Comparison of ENCODE assay signal across 20 cellular contexts in genomic region chr14:61331992-61332657, GRCh38. TPM values are rescaled to one million over a fixed set of nuclear protein-coding genes. Genes with fewer than 3 reads are reported as not detected.
DNase-seq lines count a peak whose midpoint lies in the region; ATAC-seq, FAIRE-seq and TF ChIP-seq lines count a peak whose summit lies in the region.
"Had no signal": no experiment of that assay in that cellular context is flagged by ENCODE, and none has a peak within 500 bp of the region (broad histone marks: within the 10 kb centered on the region; RNA-seq: fewer than 3 reads in every experiment).

No MANE protein-coding gene starts in this region.

- no peaks in the 10 kb centered on the region for H3K9me3 Mint-ChIP-seq in activated CD4-positive, alpha-beta memory T cell treated with anti-CD3 and anti-CD28 coated beads, Interleukin-2, amount 10 ng/mL, durations not matched to agents 7 days and 5 days
- no peaks in the 10 kb centered on the region for H3K9me3 Mint-ChIP-seq in immature natural killer cell
- H3K9me3 Mint-ChIP-seq: mesothelial cell of epicardium; stimulated activated naive B cell treated with anti-CD40 and anti-IgM and Interleukin-4, amounts not matched to agents 10 μg/mL and 1 μg/mL and 100 μg/mL, for 72 hours had no signal

- peaks cover 84% of the 10 kb centered on the region for H3K4me1 Mint-ChIP-seq in activated CD4-positive, alpha-beta memory T cell treated with anti-CD3 and anti-CD28 coated beads, Interleukin-2, amount 10 ng/mL, durations not matched to agents 7 days and 5 days
- peaks cover 92 to 100% of the 10 kb centered on the region in 2 donors for H3K4me1 Mint-ChIP-seq in immature natural killer cell

- H3K79me2 ChIP-seq in HepG2 (ENCODE audit: insufficient read depth, low read length), result no peaks in the 10 kb centered on the region

- no TSS peak for BruUV-seq in A673 (replicated peaks; lab: Mats Ljungman, UMichigan)
- no TSS peak for BruUV-seq in HepG2 (replicated peaks; lab: Mats Ljungman, UMichigan)

- in situ Hi-C loops in HepG2 (cut with HindIII; ENCODE audit: extremely low pct_ligation_motif_present, low pct_unique_long_range_greater_than_20kb), result no loop called here

- no peaks in the 10 kb centered on the region for H3K27me3 Mint-ChIP-seq in activated CD4-positive, alpha-beta memory T cell treated with anti-CD3 and anti-CD28 coated beads, Interleukin-2, amount 10 ng/mL, durations not matched to agents 7 days and 5 days
- peaks cover 0 to 31% (median 23%) of the 10 kb centered on the region in 3 donors for H3K27me3 Mint-ChIP-seq in immature natural killer cell (ENCODE audit: low read depth in 3 of 3)
- H3K27me3 Mint-ChIP-seq: B cell; stimulated activated naive B cell treated with anti-CD40 and anti-IgM and Interleukin-4, amounts not matched to agents 10 μg/mL and 1 μg/mL and 100 μg/mL, for 72 hours had no signal

- FAIRE-seq in HepG2 (lab: Jason Lieb, UNC), result no peak
- FAIRE-seq: islet of Langerhans had no signal

- H2AFZ ChIP-seq in HepG2 (ENCODE audit: low read length), result no peak overlapping the region

- no peak for TF ChIP-seq POLR2A in HepG2 (IDR thresholded peaks at IDR 0.05; ENCODE audit: insufficient read depth in 1 of 2, low read depth in 2 of 2, low read length in 2 of 2)

- H3K4me1 ChIP-seq in A673 (ENCODE audit: insufficient read depth, low read length, poor library complexity, severe bottlenecking) (peaks cover 6% of the 10 kb centered on the region), HepG2 (ENCODE audit: insufficient read depth, low read length) (peaks cover 11% of the 10 kb centered on the region)

- no peak overlapping the region for H3K4me2 ChIP-seq in HepG2 (ENCODE audit: low read depth, low read length)

- H3K9me3 ChIP-seq in A673 (ENCODE audit: low read depth, low read length, poor library complexity, severe bottlenecking) (no peaks in the 10 kb centered on the region), HepG2 (ENCODE audit: low read length) (no peaks in the 10 kb centered on the region)
- H3K9me3 ChIP-seq: MG63 had no signal

- WGBS in HepG2 (ENCODE audit: low lambda C conversion rate), result 90% methylated on average over 4 of the region's 4 CpGs

- H3K36me3 Mint-ChIP-seq in activated CD4-positive, alpha-beta memory T cell treated with anti-CD3 and anti-CD28 coated beads, Interleukin-2, amount 10 ng/mL, durations not matched to agents 7 days and 5 days (ENCODE audit: low read depth), result peaks cover 59% of the 10 kb centered on the region
- H3K36me3 Mint-ChIP-seq in immature natural killer cell, result peaks cover 3 to 21% (median 20%) of the 10 kb centered on the region in 3 donors
- H3K36me3 Mint-ChIP-seq: mesothelial cell of epicardium; stimulated activated naive B cell treated with anti-CD40 and anti-IgM and Interleukin-4, amounts not matched to agents 10 μg/mL and 1 μg/mL and 100 μg/mL, for 72 hours had no signal

- H3K36me3 ChIP-seq in A673 (ENCODE audit: insufficient read depth, low read length, poor library complexity, severe bottlenecking), result no peaks in the 10 kb centered on the region
- no peaks in the 10 kb centered on the region for H3K36me3 ChIP-seq in HepG2 (replicated peaks in 1 of 2; ENCODE audit: control insufficient read depth in 1 of 2, insufficient read depth in 2 of 2, low read length in 2 of 2)
- H3K36me3 ChIP-seq: MG63 had no signal

- ATAC-seq in HepG2 (no peak), GM21367 (IDR thresholded peaks at IDR 0.05; ENCODE audit: unreplicated experiment) (no peak)
- ATAC-seq: stimulated activated naive B cell treated with anti-CD40 and anti-IgM and Interleukin-4, amounts not matched to agents 10 μg/mL and 1 μg/mL and 100 μg/mL, for 72 hours had no signal

- peak overlapping the region; percentile 70 for H3K4me3 Mint-ChIP-seq in activated CD4-positive, alpha-beta memory T cell treated with anti-CD3 and anti-CD28 coated beads, Interleukin-2, amount 10 ng/mL, durations not matched to agents 7 days and 5 days
- H3K4me3 Mint-ChIP-seq in immature natural killer cell, result peak overlapping the region; percentile 73 to 90 (median 86)
- H3K4me3 Mint-ChIP-seq: B cell; mesothelial cell of epicardium; stimulated activated naive B cell treated with anti-CD40 and anti-IgM and Interleukin-4, amounts not matched to agents 10 μg/mL and 1 μg/mL and 100 μg/mL, for 72 hours had no signal

- POLR2A ChIA-PET in A673 (lab: Charles Lee; ENCODE audit: low non-redundant PET) (no interaction called here), HepG2 (lab: Yijun Ruan, JAX) (no interaction called here)
- POLR2A ChIA-PET in activated CD4-positive, alpha-beta memory T cell treated with anti-CD3 and anti-CD28 coated beads, Interleukin-2, amount 10 ng/mL, durations not matched to agents 7 days and 5 days (lab: Charles Lee), result interaction anchor here (0.9 to 19.4 kb wide), 13 partner anchors 10 to 366 kb away, joined by 3 to 366 read pairs (median 5); partner anchors contain the start of gene PRKCH

- intact Hi-C loops in A673 (cut with micrococcal nuclease; ENCODE audit: unreplicated experiment), result no loop called here
- intact Hi-C loops in HepG2 (cut with micrococcal nuclease; ENCODE audit: unreplicated experiment), result no loop called here

- TF ChIP-seq CTCF in A673 (conservative IDR thresholded peaks at IDR 0.05; ENCODE audit: low read depth, low read length), result no peak
- TF ChIP-seq CTCF in HepG2 (CRISPR knock-in tag; IDR thresholded peaks at IDR 0.05), result no peak

- CTCF ChIA-PET in A673 (lab: Charles Lee), result no interaction called here
- CTCF ChIA-PET in activated CD4-positive, alpha-beta memory T cell treated with anti-CD3 and anti-CD28 coated beads, Interleukin-2, amount 10 ng/mL, durations not matched to agents 7 days and 5 days (lab: Charles Lee), result interaction anchor here (0.6 to 10.2 kb wide), 9 partner anchors 10 to 129 kb away, joined by 3 to 54 read pairs (median 5); partner anchors contain the start of gene PRKCH
- CTCF ChIA-PET in HepG2 (lab: Yijun Ruan, JAX; ENCODE audit: low intra/inter-chr PET ratio, low total read pairs), result no interaction called here

- H3K9ac ChIP-seq in HepG2 (ENCODE audit: insufficient read depth, low read depth, low read length), result no peak overlapping the region

- H4K20me1 ChIP-seq in HepG2 (ENCODE audit: insufficient read depth, low read length), result no peaks in the 10 kb centered on the region

- H3K27me3 ChIP-seq in A673 (replicated peaks; ENCODE audit: insufficient read depth, low read depth, low read length, poor library complexity), result no peaks in the 10 kb centered on the region
- H3K27me3 ChIP-seq in HepG2 (ENCODE audit: control insufficient read depth in 1 of 2, insufficient read depth in 2 of 2, low read length in 2 of 2), result no peaks in the 10 kb centered on the region; a peak in 1 of 5 replicates
- H3K27me3 ChIP-seq: MG63 had no signal

- TF ChIP-seq RAD21 in HepG2 (CRISPR knock-in tag; IDR thresholded peaks at IDR 0.05), result no peak

- DNase-seq in A673 (ENCODE audit: low spot score), result peak; percentile 77
- DNase-seq in COLO829 (ENCODE audit: low spot score), result peak; percentile 4
- no peak for DNase-seq in activated CD4-positive, alpha-beta memory T cell treated with anti-CD3 and anti-CD28 coated beads, Interleukin-2, amount 10 ng/mL, durations not matched to agents 7 days and 5 days
- no peak for DNase-seq in immature natural killer cell
- no peak for DNase-seq in HT-29 (ENCODE audit: low spot score)
- DNase-seq in HepG2 (ENCODE audit: low spot score), result no peak
- no peak for DNase-seq in MV-4-11 (lab: John Stamatoyannopoulos, UW)
- DNase-seq: DMS153; glutamatergic neuron; GOT3; MG63; NCI-H748 treated with DMSO at 0.1 percent for 48 hours; occipital lobe; stimulated activated naive B cell treated with anti-CD40 and anti-IgM and Interleukin-4, amounts not matched to agents 10 μg/mL and 1 μg/mL and 100 μg/mL, for 72 hours; T-helper 9 cell had no signal

- no peak overlapping the region for H3K4me3 ChIP-seq in A673 (ENCODE audit: low read depth, low read length, poor library complexity, severe bottlenecking)
- H3K4me3 ChIP-seq in HepG2 (replicated peaks in 1 of 3; ENCODE audit: insufficient read depth in 1 of 3, low read depth in 2 of 3, low read length in 3 of 3), result no peak overlapping the region
- H3K4me3 ChIP-seq: MG63 had no signal

- H3K27ac ChIP-seq in A673 (ENCODE audit: low read depth, low read length, poor library complexity, severe bottlenecking), result no peak overlapping the region
- no peak overlapping the region for H3K27ac ChIP-seq in HepG2 (ENCODE audit: extremely low read length, insufficient read depth, low read length)

- TF ChIP-seq EP300 in HepG2 (IDR thresholded peaks at IDR 0.05; ENCODE audit: low read depth in 2 of 2, low read length in 2 of 2), result no peak
- no peak for TF ChIP-seq EP300 in HepG2 (CRISPR knock-in tag; IDR thresholded peaks at IDR 0.05; ENCODE audit: borderline replicate concordance)

- H3K27ac Mint-ChIP-seq in activated CD4-positive, alpha-beta memory T cell treated with anti-CD3 and anti-CD28 coated beads, Interleukin-2, amount 10 ng/mL, durations not matched to agents 7 days and 5 days, result peak overlapping the region; percentile 94
- peak overlapping the region; percentile 94 to 99 (median 97) for H3K27ac Mint-ChIP-seq in immature natural killer cell
- H3K27ac Mint-ChIP-seq: B cell; mesothelial cell of epicardium; stimulated activated naive B cell treated with anti-CD40 and anti-IgM and Interleukin-4, amounts not matched to agents 10 μg/mL and 1 μg/mL and 100 μg/mL, for 72 hours had no signal

RNA-seq across cellular contexts. Expression of gene PRKCH, which starts 10.7 kb away (rescaled TPM):
- 1.8 and 2.5 TPM in 2 replicates for total RNA-seq in A673 (2021)
- 100 to 1,000 TPM; 186 to 195 TPM for total RNA-seq in activated CD4-positive, alpha-beta memory T cell treated with anti-CD3 and anti-CD28 coated beads, Interleukin-2, amount 10 ng/mL, durations not matched to agents 7 days and 5 days
- polyA plus RNA-seq in immature natural killer cell, result 100 to 1,000 TPM; 231 to 451 (median 335) TPM
- 19.4 and 49.5 TPM in 2 replicates for total RNA-seq in HT-29 (2014; rRNA removed; shearing (Covaris generic))
- total RNA-seq in HepG2 (2016; rRNA removed; fragmentation: Illumina TruSeq; extraction: Trizol), result 1.3 and 1.9 TPM in 2 replicates
- total RNA-seq in HepG2 (2016; cell fraction: cytosol; rRNA removed; fragmentation: Illumina TruSeq; extraction: Trizol; ENCODE audit: low read depth), result 0.40 and 0.44 TPM in 2 replicates
- 1.0 and 1.8 TPM in 2 replicates for total RNA-seq in HepG2 (2016; cell fraction: insoluble cytoplasmic fraction; rRNA removed; fragmentation: Illumina TruSeq; extraction: Trizol)
- 0.93 and 1.4 TPM in 2 replicates for total RNA-seq in HepG2 (2016; cell fraction: membrane; rRNA removed; fragmentation: Illumina TruSeq; extraction: Trizol)
- total RNA-seq in HepG2 (2016; cell fraction: nucleus; rRNA removed; fragmentation: Illumina TruSeq; extraction: Trizol), result 2.2 and 3.9 TPM in 2 replicates
- 0.47 and 0.48 TPM in 2 replicates for polyA plus RNA-seq in HepG2 (2011; rRNA removed)
- polyA plus RNA-seq in HepG2 (2011; cell fraction: cytosol; rRNA removed), result 0.31 and 0.72 TPM in 2 replicates
- polyA plus RNA-seq in HepG2 (2011; cell fraction: nucleus; rRNA removed), result 0.48 and 0.74 TPM in 2 replicates
- 0.24 and 1.3 TPM in 2 replicates for polyA plus RNA-seq in HepG2 (2012)
- polyA plus RNA-seq in HepG2 (2016; cell fraction: cytosol; fragmentation: Illumina TruSeq; extraction: Trizol; ENCODE audit: low read depth), result 0.06 and 0.10 TPM in 2 replicates
- 0.99 and 1.9 TPM in 2 replicates for polyA plus RNA-seq in HepG2 (2016; cell fraction: insoluble cytoplasmic fraction; fragmentation: Illumina TruSeq; extraction: Trizol; ENCODE audit: low read depth)
- 0.19 and 0.48 TPM in 2 replicates for polyA plus RNA-seq in HepG2 (2016; cell fraction: membrane; fragmentation: Illumina TruSeq; extraction: Trizol; ENCODE audit: low read depth)
- 0.91 and 1.4 TPM in 2 replicates for polyA plus RNA-seq in HepG2 (2016; cell fraction: nucleus; fragmentation: Illumina TruSeq; extraction: Trizol; ENCODE audit: insufficient read depth, low read depth)
- 1.9 and 3.2 TPM in 2 replicates for polyA minus RNA-seq in HepG2 (2011; rRNA and poly(A)+ RNA removed; ENCODE audit: low replicate concordance)
- polyA minus RNA-seq in HepG2 (2011; cell fraction: cytosol; rRNA and poly(A)+ RNA removed), result 1.7 TPM in 1 of 2 replicates, not detected in the other
- polyA minus RNA-seq in HepG2 (2011; cell fraction: nucleus; rRNA and poly(A)+ RNA removed), result 1.2 and 1.3 TPM in 2 replicates

RNA-seq across cellular contexts. Expression of gene TMEM30B, which starts 51.0 kb away (rescaled TPM):
- total RNA-seq in A673 (2021) (0.15 and 0.24 TPM in 2 replicates), HepG2 (2016; rRNA removed; fragmentation: Illumina TruSeq; extraction: Trizol) (not detected in 2 replicates)
- total RNA-seq in activated CD4-positive, alpha-beta memory T cell treated with anti-CD3 and anti-CD28 coated beads, Interleukin-2, amount 10 ng/mL, durations not matched to agents 7 days and 5 days, result under 1 TPM; 0.48 to 0.60 TPM
- polyA plus RNA-seq in immature natural killer cell (1 to 10 TPM in 2 of 3 donors, under 1 TPM in 1; 0.91 to 2.9 (median 1.2) TPM), HepG2 (2011; rRNA removed) (not detected in 2 replicates)
- 50.2 and 55.7 TPM in 2 replicates for total RNA-seq in HT-29 (2014; rRNA removed; shearing (Covaris generic))
- not detected in 2 replicates for total RNA-seq in HepG2 (2016; cell fraction: cytosol; rRNA removed; fragmentation: Illumina TruSeq; extraction: Trizol; ENCODE audit: low read depth)
- total RNA-seq in HepG2 (2016; cell fraction: insoluble cytoplasmic fraction; rRNA removed; fragmentation: Illumina TruSeq; extraction: Trizol), result not detected in 2 replicates
- total RNA-seq in HepG2 (2016; cell fraction: membrane; rRNA removed; fragmentation: Illumina TruSeq; extraction: Trizol), result not detected in 2 replicates
- total RNA-seq in HepG2 (2016; cell fraction: nucleus; rRNA removed; fragmentation: Illumina TruSeq; extraction: Trizol), result not detected in 2 replicates
- not detected in 2 replicates for polyA plus RNA-seq in HepG2 (2011; cell fraction: cytosol; rRNA removed)
- not detected in 2 replicates for polyA plus RNA-seq in HepG2 (2011; cell fraction: nucleus; rRNA removed)
- polyA plus RNA-seq in HepG2 (2012), result not detected in 2 replicates
- polyA plus RNA-seq in HepG2 (2016; cell fraction: cytosol; fragmentation: Illumina TruSeq; extraction: Trizol; ENCODE audit: low read depth), result not detected in 2 replicates
- polyA plus RNA-seq in HepG2 (2016; cell fraction: insoluble cytoplasmic fraction; fragmentation: Illumina TruSeq; extraction: Trizol; ENCODE audit: low read depth), result not detected in 2 replicates
- polyA plus RNA-seq in HepG2 (2016; cell fraction: membrane; fragmentation: Illumina TruSeq; extraction: Trizol; ENCODE audit: low read depth), result not detected in 2 replicates
- polyA plus RNA-seq in HepG2 (2016; cell fraction: nucleus; fragmentation: Illumina TruSeq; extraction: Trizol; ENCODE audit: insufficient read depth, low read depth), result not detected in 2 replicates
- polyA minus RNA-seq in HepG2 (2011; rRNA and poly(A)+ RNA removed; ENCODE audit: low replicate concordance), result 0.12 TPM in 1 of 2 replicates, not detected in the other
- not detected in 2 replicates for polyA minus RNA-seq in HepG2 (2011; cell fraction: cytosol; rRNA and poly(A)+ RNA removed)
- polyA minus RNA-seq in HepG2 (2011; cell fraction: nucleus; rRNA and poly(A)+ RNA removed), result not detected in 2 replicates
- total RNA-seq: HT1080 had no signal

Comparison
In these comparisons a context has a peak if more than half of its experiments do, and no peak if none do; other contexts are left out.
1. DNase-seq: peak in A673 (single experiment) and COLO829 (single experiment); none in activated CD4-positive, alpha-beta memory T cell treated with anti-CD3 and anti-CD28 coated beads, Interleukin-2, amount 10 ng/mL, durations not matched to agents 7 days and 5 days (single experiment), immature natural killer cell (0 of 3), HT-29 (single experiment), HepG2 (single experiment) and MV-4-11 (single experiment).
2. RNA of gene TMEM30B, which starts 51.0 kb away (total RNA-seq): 50.2 to 55.7 TPM in HT-29; 0.48 to 0.60 TPM in activated CD4-positive, alpha-beta memory T cell treated with anti-CD3 and anti-CD28 coated beads, Interleukin-2, amount 10 ng/mL, durations not matched to agents 7 days and 5 days, 0.15 to 0.24 TPM in A673 and not detected in HepG2; every median in the first group is over 10 times any median in the second.